ENCODE assay signal across 27 cellular contexts in the genomic region with DNA sequence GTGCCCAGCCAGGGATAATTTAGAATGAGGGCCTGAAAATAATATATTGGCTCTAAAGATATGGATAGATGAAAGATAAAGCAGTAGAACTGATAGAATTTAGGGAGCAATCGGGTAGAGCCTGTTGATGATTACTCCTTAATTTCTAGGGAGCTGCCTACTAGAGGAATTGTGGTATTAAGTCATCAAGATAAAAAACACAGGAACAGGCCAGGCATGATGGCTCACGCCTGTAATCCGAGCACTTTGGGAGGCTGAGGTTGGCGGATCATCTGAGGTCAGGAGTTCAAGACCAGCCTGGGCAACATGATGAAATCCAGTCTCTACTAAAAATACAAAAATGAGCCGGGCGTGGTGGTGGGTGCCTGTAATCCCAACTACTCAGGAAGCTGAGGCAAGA.
DNase-seq lines count a peak whose midpoint lies in the region; FAIRE-seq and TF ChIP-seq lines count a peak whose summit lies in the region.
"Had no signal": no experiment of that assay in that cellular context is flagged by ENCODE, and none has a peak within 500 bp of the region (broad histone marks: within the 10 kb centered on the region; RNA-seq: fewer than 3 reads in every experiment).

No MANE protein-coding gene starts in this region.

- TF ChIP-seq CTCF in brain microvascular endothelial cell (IDR thresholded peaks at IDR 0.05; ENCODE audit: low read depth, low read length, missing control alignments) (no peak), foreskin fibroblast (IDR thresholded peaks at IDR 0.05; ENCODE audit: low read depth, low read length) (no peak)

- no peaks in the 10 kb centered on the region for H3K27me3 ChIP-seq in brain microvascular endothelial cell (replicated peaks)
- H3K27me3 ChIP-seq: gastrocnemius medialis had no signal

- H3K36me3 ChIP-seq in brain microvascular endothelial cell (replicated peaks): no peaks in the 10 kb centered on the region
- H3K36me3 ChIP-seq: HAP-1, ovary had no signal

- H3K4me3 ChIP-seq in brain microvascular endothelial cell (ENCODE audit: low read depth, low read length) (no peak overlapping the region), foreskin fibroblast (ENCODE audit: low read depth in 1 of 2, low read length in 2 of 2) (no peak overlapping the region)
- H3K4me3 ChIP-seq: gastrocnemius medialis, GM12878, HAP-1, left ventricle myocardium inferior, ovary had no signal

- FAIRE-seq in HTR-8/SVneo (lab: Jason Lieb, UNC): no peak
- FAIRE-seq: endothelial cell of umbilical vein, GM12878 had no signal

- DNase-seq in EH (ENCODE audit: low read depth) (peak; percentile 42), HTR-8/SVneo (ENCODE audit: insufficient read length, low spot score) (peak; percentile 23), brain microvascular endothelial cell (peak; percentile 50), foreskin fibroblast (peak; percentile 30 to 57), NCI-H82 (lab: John Stamatoyannopoulos, UW) (no peak), KBM-7 (no peak)
- DNase-seq in activated CD4-positive, CD25-positive, alpha-beta regulatory T cell treated with anti-CD3 and anti-CD28 coated beads, Interleukin-2, amount 50 U/mL, for 72 hours: no peak
- DNase-seq in activated CD4-positive, alpha-beta T cell treated with anti-CD3 and anti-CD28 coated beads for 4 hours: no peak
- DNase-seq: activated naive CD4-positive, alpha-beta T cell treated with anti-CD3 and anti-CD28 coated beads, Interleukin-2, amount 50 U/mL, for 16 hours; anterior cingulate cortex; central memory CD4-positive, alpha-beta T cell; DMS79; gastrocnemius medialis; hypothalamus; KG1; left ventricle myocardium inferior; natural killer cell; NCI-H187; NCI-H2227 treated with DMSO at 0.1 percent for 48 hours; NCI-H748 treated with DMSO at 0.1 percent for 48 hours; ovary; retina; stimulated activated CD4-positive, alpha-beta T cell treated with anti-CD3 and anti-CD28 coated beads, Interleukin-2, amount 100 ng/mL, for 48 hours had no signal

- in situ Hi-C loops in brain microvascular endothelial cell (cut with HindIII; ENCODE audit: low pct_ligation_motif_present, low sequenced_read_pairs) (no loop called here), KBM-7 (cut with MboI; ENCODE audit: low pct_unique_long_range_greater_than_20kb, low sequenced_read_pairs) (no loop called here)

- no peak overlapping the region for H3K27ac ChIP-seq in brain microvascular endothelial cell
- H3K27ac ChIP-seq: gastrocnemius medialis, left ventricle myocardium inferior, ovary, VCaP had no signal

Comparison
In these comparisons a context has a peak if more than half of its experiments do, and no peak if none do; other contexts are left out.
1. DNase-seq: peak in EH (single experiment), HTR-8/SVneo (single experiment), brain microvascular endothelial cell (single experiment) and foreskin fibroblast (2 of 2); none in NCI-H82 (single experiment), activated CD4-positive, CD25-positive, alpha-beta regulatory T cell treated with anti-CD3 and anti-CD28 coated beads, Interleukin-2, amount 50 U/mL, for 72 hours (single experiment), KBM-7 (single experiment) and activated CD4-positive, alpha-beta T cell treated with anti-CD3 and anti-CD28 coated beads for 4 hours (0 of 2).